In genomic region chr9:106622148-106622547, GRCh38 we compare ENCODE assay signal across 15 cellular contexts.
DNase-seq lines count a peak whose midpoint lies in the region; ATAC-seq and TF ChIP-seq lines count a peak whose summit lies in the region.
"Had no signal": no experiment of that assay in that cellular context is flagged by ENCODE, and none has a peak within 500 bp of the region (broad histone marks: within the 10 kb centered on the region; RNA-seq: fewer than 3 reads in every experiment).

No MANE protein-coding gene starts in this region.

- ATAC-seq in sciatic nerve (peak; percentile 11), HG02884 (IDR thresholded peaks at IDR 0.05; ENCODE audit: unreplicated experiment) (no peak)
- ATAC-seq: activated CD4-positive, CD25-positive, alpha-beta regulatory T cell treated with anti-CD3 and anti-CD28 coated beads, Interleukin-2, amount 50 U/mL, for 24 hours; left colon; mucosa of descending colon; PC-3 had no signal

- H3K4me3 Mint-ChIP-seq in chondrocyte (ENCODE audit: unreplicated experiment) = no peak overlapping the region
- no peak overlapping the region for H3K4me3 Mint-ChIP-seq in progenitor cell of endocrine pancreas (ENCODE audit: low read depth)

- H3K36me3 Mint-ChIP-seq in chondrocyte (ENCODE audit: low read depth) (no peaks in the 10 kb centered on the region), progenitor cell of endocrine pancreas (ENCODE audit: insufficient read depth) (no peaks in the 10 kb centered on the region)

- intact Hi-C loops in sciatic nerve (cut with DNase I) = loop anchor here (5.0 kb wide), 1 partner anchor 70 kb away; no protein-coding TSS in a partner anchor

- DNase-seq in NCI-H2029 treated with DMSO at 0.1 percent for 48 hours (lab: John Stamatoyannopoulos, UW) = peak; percentile 54
- peak; percentile 73 for DNase-seq in NCI-H524 treated with DMSO at 0.1 percent for 48 hours (lab: John Stamatoyannopoulos, UW)
- no peak for DNase-seq in chondrocyte (ENCODE audit: low spot score)
- DNase-seq in sciatic nerve (ENCODE audit: low spot score) = no peak
- no peak for DNase-seq in activated CD4-positive, alpha-beta T cell treated with anti-CD3 and anti-CD28 coated beads, Interleukin-2, amount 50 U/mL, for 1 hour
- no peak for DNase-seq in progenitor cell of endocrine pancreas (ENCODE audit: low spot score, unreplicated experiment)
- DNase-seq in NCI-H2227 (lab: John Stamatoyannopoulos, UW; ENCODE audit: unreplicated experiment) = no peak
- DNase-seq: effector CD4-positive, alpha-beta T cell; left colon; mucosa of descending colon; NCI-H1048; PC-3 had no signal

- H3K27ac Mint-ChIP-seq in chondrocyte (ENCODE audit: unreplicated experiment) (peak overlapping the region; percentile 73), progenitor cell of endocrine pancreas (no peak overlapping the region)

- TF ChIP-seq CTCF in chondrocyte (IDR thresholded peaks at IDR 0.05) (no peak), progenitor cell of endocrine pancreas (IDR thresholded peaks at IDR 0.05; ENCODE audit: unreplicated experiment) (no peak)

- H3K27me3 Mint-ChIP-seq in chondrocyte (ENCODE audit: low read depth) = no peaks in the 10 kb centered on the region
- H3K27me3 Mint-ChIP-seq in progenitor cell of endocrine pancreas = peaks cover 7% of the 10 kb centered on the region

- peaks cover 37% of the 10 kb centered on the region for H3K4me1 Mint-ChIP-seq in chondrocyte (ENCODE audit: low read depth)
- H3K4me1 Mint-ChIP-seq in progenitor cell of endocrine pancreas (ENCODE audit: low read depth) = peaks cover 4% of the 10 kb centered on the region

- H3K9me3 Mint-ChIP-seq in chondrocyte (ENCODE audit: low read depth) = no peaks in the 10 kb centered on the region
- no peaks in the 10 kb centered on the region for H3K9me3 Mint-ChIP-seq in progenitor cell of endocrine pancreas (ENCODE audit: low read depth)
- H3K9me3 Mint-ChIP-seq: H9 had no signal

Comparison
In these comparisons a context has a peak if more than half of its experiments do, and no peak if none do; other contexts are left out.
1. DNase-seq: peak in NCI-H2029 treated with DMSO at 0.1 percent for 48 hours (single experiment) and NCI-H524 treated with DMSO at 0.1 percent for 48 hours (single experiment); none in chondrocyte (single experiment), sciatic nerve (single experiment), activated CD4-positive, alpha-beta T cell treated with anti-CD3 and anti-CD28 coated beads, Interleukin-2, amount 50 U/mL, for 1 hour (single experiment), progenitor cell of endocrine pancreas (single experiment) and NCI-H2227 (single experiment).